In genomic region chr20:58996226-58996611, GRCh38 we compare ENCODE assay signal across 1 cellular context.
TF ChIP-seq lines count a peak whose summit lies in the region.

No MANE protein-coding gene starts in this region.

TF ChIP-seq in liver, 16 proteins besides CTCF, POLR2A, EP300 and RAD21:
- TF ChIP-seq RXRA (IDR thresholded peaks at IDR 0.05): no peak
- no peak for TF ChIP-seq HNF4A (conservative IDR thresholded peaks at IDR 0.05)
- TF ChIP-seq EGR1 (IDR thresholded peaks at IDR 0.05; ENCODE audit: low read depth in 2 of 2): no peak
- no peak for TF ChIP-seq FOXA1 (IDR thresholded peaks at IDR 0.05)
- TF ChIP-seq YY1 (IDR thresholded peaks at IDR 0.05): no peak
- no peak for TF ChIP-seq JUND (IDR thresholded peaks at IDR 0.05)
- TF ChIP-seq, protein P1, sequence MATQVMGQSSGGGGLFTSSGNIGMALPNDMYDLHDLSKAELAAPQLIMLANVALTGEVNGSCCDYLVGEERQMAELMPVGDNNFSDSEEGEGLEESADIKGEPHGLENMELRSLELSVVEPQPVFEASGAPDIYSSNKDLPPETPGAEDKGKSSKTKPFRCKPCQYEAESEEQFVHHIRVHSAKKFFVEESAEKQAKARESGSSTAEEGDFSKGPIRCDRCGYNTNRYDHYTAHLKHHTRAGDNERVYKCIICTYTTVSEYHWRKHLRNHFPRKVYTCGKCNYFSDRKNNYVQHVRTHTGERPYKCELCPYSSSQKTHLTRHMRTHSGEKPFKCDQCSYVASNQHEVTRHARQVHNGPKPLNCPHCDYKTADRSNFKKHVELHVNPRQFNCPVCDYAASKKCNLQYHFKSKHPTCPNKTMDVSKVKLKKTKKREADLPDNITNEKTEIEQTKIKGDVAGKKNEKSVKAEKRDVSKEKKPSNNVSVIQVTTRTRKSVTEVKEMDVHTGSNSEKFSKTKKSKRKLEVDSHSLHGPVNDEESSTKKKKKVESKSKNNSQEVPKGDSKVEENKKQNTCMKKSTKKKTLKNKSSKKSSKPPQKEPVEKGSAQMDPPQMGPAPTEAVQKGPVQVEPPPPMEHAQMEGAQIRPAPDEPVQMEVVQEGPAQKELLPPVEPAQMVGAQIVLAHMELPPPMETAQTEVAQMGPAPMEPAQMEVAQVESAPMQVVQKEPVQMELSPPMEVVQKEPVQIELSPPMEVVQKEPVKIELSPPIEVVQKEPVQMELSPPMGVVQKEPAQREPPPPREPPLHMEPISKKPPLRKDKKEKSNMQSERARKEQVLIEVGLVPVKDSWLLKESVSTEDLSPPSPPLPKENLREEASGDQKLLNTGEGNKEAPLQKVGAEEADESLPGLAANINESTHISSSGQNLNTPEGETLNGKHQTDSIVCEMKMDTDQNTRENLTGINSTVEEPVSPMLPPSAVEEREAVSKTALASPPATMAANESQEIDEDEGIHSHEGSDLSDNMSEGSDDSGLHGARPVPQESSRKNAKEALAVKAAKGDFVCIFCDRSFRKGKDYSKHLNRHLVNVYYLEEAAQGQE (IDR thresholded peaks at IDR 0.05): no peak
- TF ChIP-seq SP1 (IDR thresholded peaks at IDR 0.05): no peak
- TF ChIP-seq, protein P2, sequence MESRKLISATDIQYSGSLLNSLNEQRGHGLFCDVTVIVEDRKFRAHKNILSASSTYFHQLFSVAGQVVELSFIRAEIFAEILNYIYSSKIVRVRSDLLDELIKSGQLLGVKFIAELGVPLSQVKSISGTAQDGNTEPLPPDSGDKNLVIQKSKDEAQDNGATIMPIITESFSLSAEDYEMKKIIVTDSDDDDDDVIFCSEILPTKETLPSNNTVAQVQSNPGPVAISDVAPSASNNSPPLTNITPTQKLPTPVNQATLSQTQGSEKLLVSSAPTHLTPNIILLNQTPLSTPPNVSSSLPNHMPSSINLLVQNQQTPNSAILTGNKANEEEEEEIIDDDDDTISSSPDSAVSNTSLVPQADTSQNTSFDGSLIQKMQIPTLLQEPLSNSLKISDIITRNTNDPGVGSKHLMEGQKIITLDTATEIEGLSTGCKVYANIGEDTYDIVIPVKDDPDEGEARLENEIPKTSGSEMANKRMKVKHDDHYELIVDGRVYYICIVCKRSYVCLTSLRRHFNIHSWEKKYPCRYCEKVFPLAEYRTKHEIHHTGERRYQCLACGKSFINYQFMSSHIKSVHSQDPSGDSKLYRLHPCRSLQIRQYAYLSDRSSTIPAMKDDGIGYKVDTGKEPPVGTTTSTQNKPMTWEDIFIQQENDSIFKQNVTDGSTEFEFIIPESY (IDR thresholded peaks at IDR 0.05): no peak
- no peak for TF ChIP-seq TAF1 (conservative IDR thresholded peaks at IDR 0.05)
- no peak for TF ChIP-seq NR2F2 (IDR thresholded peaks at IDR 0.05)
- TF ChIP-seq GABPA (IDR thresholded peaks at IDR 0.05 in 1 of 2, conservative IDR thresholded peaks at IDR 0.05 in 1 of 2): no peak
- TF ChIP-seq HNF4G (IDR thresholded peaks at IDR 0.05): no peak
- TF ChIP-seq FOXA2 (IDR thresholded peaks at IDR 0.05): no peak
- TF ChIP-seq, protein P3, sequence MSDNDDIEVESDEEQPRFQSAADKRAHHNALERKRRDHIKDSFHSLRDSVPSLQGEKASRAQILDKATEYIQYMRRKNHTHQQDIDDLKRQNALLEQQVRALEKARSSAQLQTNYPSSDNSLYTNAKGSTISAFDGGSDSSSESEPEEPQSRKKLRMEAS (IDR thresholded peaks at IDR 0.05): no peak
TF ChIP-seq in liver: peak in this region for 0.
